Comparison of ENCODE assay signal across 1 cellular context in the genomic region with DNA sequence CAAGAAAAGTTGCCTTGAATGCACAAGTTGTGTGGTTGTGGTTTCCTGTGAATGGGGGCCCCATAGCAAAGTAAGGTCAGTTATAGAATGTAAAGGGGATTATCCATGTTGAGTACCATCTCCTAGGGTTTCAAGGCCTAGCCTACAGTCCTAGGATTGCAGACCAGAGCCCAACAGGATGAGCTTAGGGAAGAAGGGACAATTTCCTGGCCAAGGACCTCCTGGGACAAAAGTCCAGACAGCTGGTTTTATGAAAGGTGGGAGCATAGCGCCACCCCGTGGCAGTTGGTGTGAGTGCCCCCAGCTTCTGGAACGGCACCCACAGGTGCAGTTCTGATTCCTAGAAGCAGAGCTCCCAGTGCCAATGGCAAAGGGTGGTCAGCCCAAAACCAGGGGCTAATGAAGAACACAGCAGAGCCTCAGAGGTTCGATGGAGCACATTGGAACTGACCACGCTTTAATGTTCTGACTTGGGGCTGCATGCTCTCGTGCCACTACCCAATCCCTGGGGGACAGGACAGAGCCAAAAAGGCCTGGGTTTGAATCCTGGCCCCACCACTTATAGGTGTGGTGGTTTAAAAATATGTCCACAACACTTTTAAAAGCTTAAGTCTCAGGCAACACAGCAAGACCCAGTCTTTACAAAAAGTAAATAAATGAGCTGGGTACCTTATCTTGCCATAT.
A peak's percentile ranks its signal among the peaks of the same experiment; 100 is the strongest.
TF ChIP-seq lines count a peak whose summit lies in the region.

No MANE protein-coding gene starts in this region.

TF ChIP-seq in HepG2, 621 proteins besides CTCF, POLR2A, EP300 and RAD21 (continued from another document and continues in another):
- TF ChIP-seq KLF12 (CRISPR knock-in tag; IDR thresholded peaks at IDR 0.05; ENCODE audit: borderline replicate concordance) (no peak), SMAD3 (CRISPR knock-in tag; IDR thresholded peaks at IDR 0.05) (0 out of 2 replicates have a peak, but pooled peaks have one; percentile 57), ZFP41 (CRISPR knock-in tag; IDR thresholded peaks at IDR 0.05; ENCODE audit: borderline replicate concordance) (no peak), KLF16 (CRISPR knock-in tag; IDR thresholded peaks at IDR 0.05) (no peak), MEF2D (CRISPR knock-in tag; IDR thresholded peaks at IDR 0.05) (peak; percentile 33; the same call in 1 of the 2 replicates), REPIN1 (CRISPR knock-in tag; IDR thresholded peaks at IDR 0.05; ENCODE audit: borderline replicate concordance, low read depth) (peak; percentile 85; the same call in 1 of the 2 replicates), ZNF607 (CRISPR knock-in tag; IDR thresholded peaks at IDR 0.05; ENCODE audit: borderline replicate concordance) (0 out of 2 replicates have a peak, but pooled peaks have one; percentile 41), CAMTA2 (CRISPR knock-in tag; IDR thresholded peaks at IDR 0.05; ENCODE audit: borderline replicate concordance) (no peak), SPEN (CRISPR knock-in tag; IDR thresholded peaks at IDR 0.05; ENCODE audit: low read depth) (0 out of 2 replicates have a peak, but pooled peaks have one; percentile 52), FOXA3 (CRISPR knock-in tag; IDR thresholded peaks at IDR 0.05) (peak; percentile 28; the same call in 1 of the 2 replicates), ZNF619 (CRISPR knock-in tag; IDR thresholded peaks at IDR 0.05) (no peak), TRIM24 (CRISPR knock-in tag; IDR thresholded peaks at IDR 0.05) (no peak), TEAD3 (CRISPR knock-in tag; optimal IDR thresholded peaks at IDR 0.05; ENCODE audit: borderline replicate concordance) (peak; percentile 15), FOSL2 (CRISPR knock-in tag; IDR thresholded peaks at IDR 0.05) (0 out of 2 replicates have a peak, but pooled peaks have one; percentile 10), SOX6 (IDR thresholded peaks at IDR 0.05) (no peak), SOX6 (CRISPR knock-in tag; IDR thresholded peaks at IDR 0.05) (peak; percentile 34; the same call in 1 of the 2 replicates), BORCS8-MEF2B (CRISPR knock-in tag; IDR thresholded peaks at IDR 0.05) (peak; percentile 79), TBX2 (CRISPR knock-in tag; IDR thresholded peaks at IDR 0.05; ENCODE audit: borderline replicate concordance) (0 out of 2 replicates have a peak, but pooled peaks have one; percentile 44), ARHGAP35 (CRISPR knock-in tag; IDR thresholded peaks at IDR 0.05; ENCODE audit: borderline replicate concordance) (no peak), MAZ (IDR thresholded peaks at IDR 0.05; ENCODE audit: borderline replicate concordance, low read depth, low read length) (no peak), MAZ (CRISPR knock-in tag; IDR thresholded peaks at IDR 0.05; ENCODE audit: low read depth) (peak; percentile 52; the same call in 1 of the 2 replicates), SAP130 (CRISPR knock-in tag; IDR thresholded peaks at IDR 0.05; ENCODE audit: low read depth) (peak; percentile 51), ZBTB7B (CRISPR knock-in tag; IDR thresholded peaks at IDR 0.05) (peak; percentile 54; the same call in 1 of the 2 replicates), HNF4A (CRISPR knock-in tag; IDR thresholded peaks at IDR 0.05) (peak; percentile 86), PITX1 (CRISPR knock-in tag; IDR thresholded peaks at IDR 0.05) (0 out of 2 replicates have a peak, but pooled peaks have one; percentile 46), ZNF788 (CRISPR knock-in tag; IDR thresholded peaks at IDR 0.05; ENCODE audit: borderline replicate concordance) (peak; percentile 47; the same call in 1 of the 2 replicates), MIXL1 (CRISPR knock-in tag; IDR thresholded peaks at IDR 0.05) (0 out of 2 replicates have a peak, but pooled peaks have one; percentile 53), ERF (CRISPR knock-in tag; IDR thresholded peaks at IDR 0.05) (peak; percentile 48; the same call in 1 of the 2 replicates), PPARG (CRISPR knock-in tag; conservative IDR thresholded peaks at IDR 0.05) (peak; percentile 36; the same call in 1 of the 2 replicates), RXRB (CRISPR knock-in tag; IDR thresholded peaks at IDR 0.05; ENCODE audit: borderline replicate concordance) (peak; percentile 58; the same call in 1 of the 2 replicates), HDAC2 (CRISPR knock-in tag; IDR thresholded peaks at IDR 0.05) (no peak)
- TF ChIP-seq, protein P1, sequence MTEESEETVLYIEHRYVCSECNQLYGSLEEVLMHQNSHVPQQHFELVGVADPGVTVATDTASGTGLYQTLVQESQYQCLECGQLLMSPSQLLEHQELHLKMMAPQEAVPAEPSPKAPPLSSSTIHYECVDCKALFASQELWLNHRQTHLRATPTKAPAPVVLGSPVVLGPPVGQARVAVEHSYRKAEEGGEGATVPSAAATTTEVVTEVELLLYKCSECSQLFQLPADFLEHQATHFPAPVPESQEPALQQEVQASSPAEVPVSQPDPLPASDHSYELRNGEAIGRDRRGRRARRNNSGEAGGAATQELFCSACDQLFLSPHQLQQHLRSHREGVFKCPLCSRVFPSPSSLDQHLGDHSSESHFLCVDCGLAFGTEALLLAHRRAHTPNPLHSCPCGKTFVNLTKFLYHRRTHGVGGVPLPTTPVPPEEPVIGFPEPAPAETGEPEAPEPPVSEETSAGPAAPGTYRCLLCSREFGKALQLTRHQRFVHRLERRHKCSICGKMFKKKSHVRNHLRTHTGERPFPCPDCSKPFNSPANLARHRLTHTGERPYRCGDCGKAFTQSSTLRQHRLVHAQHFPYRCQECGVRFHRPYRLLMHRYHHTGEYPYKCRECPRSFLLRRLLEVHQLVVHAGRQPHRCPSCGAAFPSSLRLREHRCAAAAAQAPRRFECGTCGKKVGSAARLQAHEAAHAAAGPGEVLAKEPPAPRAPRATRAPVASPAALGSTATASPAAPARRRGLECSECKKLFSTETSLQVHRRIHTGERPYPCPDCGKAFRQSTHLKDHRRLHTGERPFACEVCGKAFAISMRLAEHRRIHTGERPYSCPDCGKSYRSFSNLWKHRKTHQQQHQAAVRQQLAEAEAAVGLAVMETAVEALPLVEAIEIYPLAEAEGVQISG (CRISPR knock-in tag; IDR thresholded peaks at IDR 0.05) = 0 out of 2 replicates have a peak, but pooled peaks have one; percentile 12
- TF ChIP-seq, protein P2, sequence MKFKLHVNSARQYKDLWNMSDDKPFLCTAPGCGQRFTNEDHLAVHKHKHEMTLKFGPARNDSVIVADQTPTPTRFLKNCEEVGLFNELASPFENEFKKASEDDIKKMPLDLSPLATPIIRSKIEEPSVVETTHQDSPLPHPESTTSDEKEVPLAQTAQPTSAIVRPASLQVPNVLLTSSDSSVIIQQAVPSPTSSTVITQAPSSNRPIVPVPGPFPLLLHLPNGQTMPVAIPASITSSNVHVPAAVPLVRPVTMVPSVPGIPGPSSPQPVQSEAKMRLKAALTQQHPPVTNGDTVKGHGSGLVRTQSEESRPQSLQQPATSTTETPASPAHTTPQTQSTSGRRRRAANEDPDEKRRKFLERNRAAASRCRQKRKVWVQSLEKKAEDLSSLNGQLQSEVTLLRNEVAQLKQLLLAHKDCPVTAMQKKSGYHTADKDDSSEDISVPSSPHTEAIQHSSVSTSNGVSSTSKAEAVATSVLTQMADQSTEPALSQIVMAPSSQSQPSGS (CRISPR knock-in tag; IDR thresholded peaks at IDR 0.05) = peak; percentile 54; the same call in 1 of the 2 replicates
- TF ChIP-seq, protein P3, sequence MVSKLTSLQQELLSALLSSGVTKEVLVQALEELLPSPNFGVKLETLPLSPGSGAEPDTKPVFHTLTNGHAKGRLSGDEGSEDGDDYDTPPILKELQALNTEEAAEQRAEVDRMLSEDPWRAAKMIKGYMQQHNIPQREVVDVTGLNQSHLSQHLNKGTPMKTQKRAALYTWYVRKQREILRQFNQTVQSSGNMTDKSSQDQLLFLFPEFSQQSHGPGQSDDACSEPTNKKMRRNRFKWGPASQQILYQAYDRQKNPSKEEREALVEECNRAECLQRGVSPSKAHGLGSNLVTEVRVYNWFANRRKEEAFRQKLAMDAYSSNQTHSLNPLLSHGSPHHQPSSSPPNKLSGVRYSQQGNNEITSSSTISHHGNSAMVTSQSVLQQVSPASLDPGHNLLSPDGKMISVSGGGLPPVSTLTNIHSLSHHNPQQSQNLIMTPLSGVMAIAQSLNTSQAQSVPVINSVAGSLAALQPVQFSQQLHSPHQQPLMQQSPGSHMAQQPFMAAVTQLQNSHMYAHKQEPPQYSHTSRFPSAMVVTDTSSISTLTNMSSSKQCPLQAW (CRISPR knock-in tag; IDR thresholded peaks at IDR 0.05) = peak; percentile 82; the same call in 1 of the 2 replicates
- TF ChIP-seq, protein P4, sequence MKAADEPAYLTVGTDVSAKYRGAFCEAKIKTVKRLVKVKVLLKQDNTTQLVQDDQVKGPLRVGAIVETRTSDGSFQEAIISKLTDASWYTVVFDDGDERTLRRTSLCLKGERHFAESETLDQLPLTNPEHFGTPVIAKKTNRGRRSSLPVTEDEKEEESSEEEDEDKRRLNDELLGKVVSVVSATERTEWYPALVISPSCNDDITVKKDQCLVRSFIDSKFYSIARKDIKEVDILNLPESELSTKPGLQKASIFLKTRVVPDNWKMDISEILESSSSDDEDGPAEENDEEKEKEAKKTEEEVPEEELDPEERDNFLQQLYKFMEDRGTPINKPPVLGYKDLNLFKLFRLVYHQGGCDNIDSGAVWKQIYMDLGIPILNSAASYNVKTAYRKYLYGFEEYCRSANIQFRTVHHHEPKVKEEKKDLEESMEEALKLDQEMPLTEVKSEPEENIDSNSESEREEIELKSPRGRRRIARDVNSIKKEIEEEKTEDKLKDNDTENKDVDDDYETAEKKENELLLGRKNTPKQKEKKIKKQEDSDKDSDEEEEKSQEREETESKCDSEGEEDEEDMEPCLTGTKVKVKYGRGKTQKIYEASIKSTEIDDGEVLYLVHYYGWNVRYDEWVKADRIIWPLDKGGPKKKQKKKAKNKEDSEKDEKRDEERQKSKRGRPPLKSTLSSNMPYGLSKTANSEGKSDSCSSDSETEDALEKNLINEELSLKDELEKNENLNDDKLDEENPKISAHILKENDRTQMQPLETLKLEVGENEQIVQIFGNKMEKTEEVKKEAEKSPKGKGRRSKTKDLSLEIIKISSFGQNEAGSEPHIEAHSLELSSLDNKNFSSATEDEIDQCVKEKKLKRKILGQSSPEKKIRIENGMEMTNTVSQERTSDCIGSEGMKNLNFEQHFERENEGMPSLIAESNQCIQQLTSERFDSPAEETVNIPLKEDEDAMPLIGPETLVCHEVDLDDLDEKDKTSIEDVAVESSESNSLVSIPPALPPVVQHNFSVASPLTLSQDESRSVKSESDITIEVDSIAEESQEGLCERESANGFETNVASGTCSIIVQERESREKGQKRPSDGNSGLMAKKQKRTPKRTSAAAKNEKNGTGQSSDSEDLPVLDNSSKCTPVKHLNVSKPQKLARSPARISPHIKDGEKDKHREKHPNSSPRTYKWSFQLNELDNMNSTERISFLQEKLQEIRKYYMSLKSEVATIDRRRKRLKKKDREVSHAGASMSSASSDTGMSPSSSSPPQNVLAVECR (CRISPR knock-in tag; IDR thresholded peaks at IDR 0.05; ENCODE audit: borderline replicate concordance) = peak; percentile 24; the same call in 1 of the 2 replicates
- TF ChIP-seq, protein P5, sequence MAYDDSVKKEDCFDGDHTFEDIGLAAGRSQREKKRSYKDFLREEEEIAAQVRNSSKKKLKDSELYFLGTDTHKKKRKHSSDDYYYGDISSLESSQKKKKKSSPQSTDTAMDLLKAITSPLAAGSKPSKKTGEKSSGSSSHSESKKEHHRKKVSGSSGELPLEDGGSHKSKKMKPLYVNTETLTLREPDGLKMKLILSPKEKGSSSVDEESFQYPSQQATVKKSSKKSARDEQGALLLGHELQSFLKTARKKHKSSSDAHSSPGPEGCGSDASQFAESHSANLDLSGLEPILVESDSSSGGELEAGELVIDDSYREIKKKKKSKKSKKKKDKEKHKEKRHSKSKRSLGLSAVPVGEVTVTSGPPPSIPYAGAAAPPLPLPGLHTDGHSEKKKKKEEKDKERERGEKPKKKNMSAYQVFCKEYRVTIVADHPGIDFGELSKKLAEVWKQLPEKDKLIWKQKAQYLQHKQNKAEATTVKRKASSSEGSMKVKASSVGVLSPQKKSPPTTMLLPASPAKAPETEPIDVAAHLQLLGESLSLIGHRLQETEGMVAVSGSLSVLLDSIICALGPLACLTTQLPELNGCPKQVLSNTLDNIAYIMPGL (CRISPR knock-in tag; IDR thresholded peaks at IDR 0.05; ENCODE audit: borderline replicate concordance in 1 of 2, low read depth in 1 of 2) = 0 out of 4 replicates have a peak, but pooled peaks of 1 of the 2 experiments have one; percentile 58
- TF ChIP-seq, protein P6, sequence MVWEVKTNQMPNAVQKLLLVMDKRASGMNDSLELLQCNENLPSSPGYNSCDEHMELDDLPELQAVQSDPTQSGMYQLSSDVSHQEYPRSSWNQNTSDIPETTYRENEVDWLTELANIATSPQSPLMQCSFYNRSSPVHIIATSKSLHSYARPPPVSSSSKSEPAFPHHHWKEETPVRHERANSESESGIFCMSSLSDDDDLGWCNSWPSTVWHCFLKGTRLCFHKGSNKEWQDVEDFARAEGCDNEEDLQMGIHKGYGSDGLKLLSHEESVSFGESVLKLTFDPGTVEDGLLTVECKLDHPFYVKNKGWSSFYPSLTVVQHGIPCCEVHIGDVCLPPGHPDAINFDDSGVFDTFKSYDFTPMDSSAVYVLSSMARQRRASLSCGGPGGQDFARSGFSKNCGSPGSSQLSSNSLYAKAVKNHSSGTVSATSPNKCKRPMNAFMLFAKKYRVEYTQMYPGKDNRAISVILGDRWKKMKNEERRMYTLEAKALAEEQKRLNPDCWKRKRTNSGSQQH (CRISPR knock-in tag; IDR thresholded peaks at IDR 0.05; ENCODE audit: low read depth) = 0 out of 2 replicates have a peak, but pooled peaks have one; percentile 29
- TF ChIP-seq, protein P7, sequence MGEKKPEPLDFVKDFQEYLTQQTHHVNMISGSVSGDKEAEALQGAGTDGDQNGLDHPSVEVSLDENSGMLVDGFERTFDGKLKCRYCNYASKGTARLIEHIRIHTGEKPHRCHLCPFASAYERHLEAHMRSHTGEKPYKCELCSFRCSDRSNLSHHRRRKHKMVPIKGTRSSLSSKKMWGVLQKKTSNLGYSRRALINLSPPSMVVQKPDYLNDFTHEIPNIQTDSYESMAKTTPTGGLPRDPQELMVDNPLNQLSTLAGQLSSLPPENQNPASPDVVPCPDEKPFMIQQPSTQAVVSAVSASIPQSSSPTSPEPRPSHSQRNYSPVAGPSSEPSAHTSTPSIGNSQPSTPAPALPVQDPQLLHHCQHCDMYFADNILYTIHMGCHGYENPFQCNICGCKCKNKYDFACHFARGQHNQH (CRISPR knock-in tag; IDR thresholded peaks at IDR 0.05) = peak; percentile 41; the same call in 1 of the 2 replicates
- TF ChIP-seq, protein P8, sequence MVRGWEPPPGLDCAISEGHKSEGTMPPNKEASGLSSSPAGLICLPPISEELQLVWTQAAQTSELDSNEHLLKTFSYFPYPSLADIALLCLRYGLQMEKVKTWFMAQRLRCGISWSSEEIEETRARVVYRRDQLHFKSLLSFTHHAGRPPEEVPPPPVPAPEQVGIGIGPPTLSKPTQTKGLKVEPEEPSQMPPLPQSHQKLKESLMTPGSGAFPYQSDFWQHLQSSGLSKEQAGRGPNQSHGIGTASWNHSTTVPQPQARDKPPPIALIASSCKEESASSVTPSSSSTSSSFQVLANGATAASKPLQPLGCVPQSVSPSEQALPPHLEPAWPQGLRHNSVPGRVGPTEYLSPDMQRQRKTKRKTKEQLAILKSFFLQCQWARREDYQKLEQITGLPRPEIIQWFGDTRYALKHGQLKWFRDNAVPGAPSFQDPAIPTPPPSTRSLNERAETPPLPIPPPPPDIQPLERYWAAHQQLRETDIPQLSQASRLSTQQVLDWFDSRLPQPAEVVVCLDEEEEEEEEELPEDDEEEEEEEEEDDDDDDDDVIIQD (CRISPR knock-in tag; IDR thresholded peaks at IDR 0.05; ENCODE audit: low read depth) = 0 out of 2 replicates have a peak, but pooled peaks have one; percentile 25
